9 cellular contexts compared by ENCODE assay signal in the genomic region with DNA sequence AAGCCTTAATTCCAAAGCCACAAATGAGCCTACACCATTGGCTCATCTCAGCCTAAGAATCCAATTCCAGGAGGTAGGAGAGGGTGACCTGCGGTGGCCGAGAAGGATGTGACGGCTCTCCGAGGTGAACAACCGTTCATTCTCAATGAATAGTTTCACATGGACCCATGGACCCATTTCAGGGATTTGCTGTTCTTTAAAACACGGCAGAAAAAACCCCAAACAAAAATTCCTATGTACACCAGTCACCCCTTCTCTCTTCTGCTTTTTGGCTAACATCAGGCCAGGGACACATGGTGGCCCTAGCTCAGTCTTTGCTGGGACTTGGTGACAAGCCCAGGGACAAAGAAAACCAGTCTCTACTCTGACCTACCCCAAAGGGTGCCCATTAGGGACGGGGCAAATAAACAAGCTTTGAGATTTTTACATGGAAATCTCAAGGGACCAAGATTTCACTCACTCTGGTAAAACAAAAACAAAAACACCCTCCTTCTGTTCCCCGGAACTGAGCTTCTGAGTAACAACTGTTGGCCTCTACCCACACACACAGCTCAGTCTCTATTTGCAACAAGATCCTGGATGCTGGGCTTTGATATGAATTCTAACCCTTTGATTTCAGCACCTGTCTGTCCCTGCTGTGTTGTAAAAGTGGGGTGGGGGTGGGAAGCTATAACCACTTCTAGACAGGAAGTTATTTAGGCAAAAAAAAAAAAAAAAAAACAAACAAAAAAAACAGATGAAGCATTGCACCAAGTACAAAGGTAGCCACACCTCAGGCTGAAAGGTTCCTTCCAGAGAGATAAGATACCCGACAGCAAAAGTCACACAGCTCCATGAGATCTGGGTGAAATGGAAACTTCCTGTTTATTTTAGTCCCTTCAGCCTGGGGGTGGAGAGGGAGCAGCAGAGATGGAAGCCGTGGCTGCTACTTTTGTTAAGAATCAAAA. TPM values are rescaled to one million over a fixed set of nuclear protein-coding genes. Genes with fewer than 3 reads are reported as not detected.
DNase-seq lines count a peak whose midpoint lies in the region; ATAC-seq and TF ChIP-seq lines count a peak whose summit lies in the region.
"Had no signal": no experiment of that assay in that cellular context is flagged by ENCODE, and none has a peak within 500 bp of the region (broad histone marks: within the 10 kb centered on the region; RNA-seq: fewer than 3 reads in every experiment).

No MANE protein-coding gene starts in this region.

- intact Hi-C loops in CD4-positive, alpha-beta T cell (cut with DNase I, micrococcal nuclease) = loop anchor here in 1 of 2 experiments (5.0 kb wide), 2 partner anchors 51 to 59 kb away; a partner anchor contains a TSS

- H3K36me3 Mint-ChIP-seq in CD4-positive, alpha-beta T cell (ENCODE audit: low read depth) = no peaks in the 10 kb centered on the region

- peaks cover 17% of the 10 kb centered on the region for H3K4me1 Mint-ChIP-seq in CD4-positive, alpha-beta T cell (ENCODE audit: low read depth)

- H3K27me3 ChIP-seq in CD4-positive, alpha-beta T cell (ENCODE audit: control insufficient read depth, insufficient read depth, low read length) = no peaks in the 10 kb centered on the region

- DNase-seq in CD4-positive, alpha-beta T cell = peak in 3 of 10 experiments; percentile 1 to 31 (median 2)
- DNase-seq in M059J (ENCODE audit: low read depth) (peak; percentile 76), mucosa of gallbladder (ENCODE audit: low spot score) (peak; percentile 25), GM19240 (ENCODE audit: insufficient read length, low spot score) (no peak)
- peak; percentile 1 for DNase-seq in activated effector memory CD4-positive, alpha-beta T cell treated with Interleukin-2 at 50 U/mL for 16 hours
- no peak for DNase-seq in effector CD4-positive, alpha-beta T cell
- DNase-seq: glutamatergic neuron had no signal

- no peaks in the 10 kb centered on the region for H3K27me3 Mint-ChIP-seq in CD4-positive, alpha-beta T cell

- H3K9me3 ChIP-seq in CD4-positive, alpha-beta T cell (ENCODE audit: control insufficient read depth, low read length) = no peaks in the 10 kb centered on the region

- H3K9me3 Mint-ChIP-seq in CD4-positive, alpha-beta T cell = no peaks in the 10 kb centered on the region

- POLR2A ChIA-PET in CD4-positive, alpha-beta T cell (lab: Charles Lee) = interaction anchor here (0.7 to 2.3 kb wide), 7 partner anchors 30 to 648 kb away, joined by 3 to 15 read pairs (median 3); a partner anchor contains a TSS

- CTCF ChIA-PET in CD4-positive, alpha-beta T cell (lab: Charles Lee) = no interaction called here

- H3K4me3 Mint-ChIP-seq in CD4-positive, alpha-beta T cell = peak overlapping the region; percentile 67

- peak overlapping the region; percentile 50 for H3K27ac ChIP-seq in CD4-positive, alpha-beta T cell (ENCODE audit: low read depth, low read length)

- TF ChIP-seq CTCF in CD4-positive, alpha-beta T cell (IDR thresholded peaks at IDR 0.05) = no peak

- H3K27ac Mint-ChIP-seq in CD4-positive, alpha-beta T cell = peak overlapping the region; percentile 90

- peak; percentile 74 for ATAC-seq in CD4-positive, alpha-beta T cell (ENCODE audit: poor library complexity)
- ATAC-seq in HG03108 (IDR thresholded peaks at IDR 0.05; ENCODE audit: unreplicated experiment) (no peak), HG02973 (IDR thresholded peaks at IDR 0.05; ENCODE audit: unreplicated experiment) (no peak)

RNA-seq across cellular contexts. Expression of a gene that starts 49.0 kb away (rescaled TPM):
- total RNA-seq in CD4-positive, alpha-beta T cell = 100 to 1,000 TPM; 610 to 653 TPM
- 145 and 209 TPM in 2 replicates for total RNA-seq in M059J (2014; rRNA removed; shearing (Covaris generic))
- total RNA-seq in mucosa of gallbladder = 254 TPM

Comparison
In these comparisons a context has a peak if more than half of its experiments do, and no peak if none do; other contexts are left out.
1. DNase-seq: peak in M059J (single experiment), activated effector memory CD4-positive, alpha-beta T cell treated with Interleukin-2 at 50 U/mL for 16 hours (single experiment) and mucosa of gallbladder (single experiment); none in effector CD4-positive, alpha-beta T cell (single experiment) and GM19240 (single experiment).